Comparison of ENCODE assay signal across 23 cellular contexts in the genomic region with DNA sequence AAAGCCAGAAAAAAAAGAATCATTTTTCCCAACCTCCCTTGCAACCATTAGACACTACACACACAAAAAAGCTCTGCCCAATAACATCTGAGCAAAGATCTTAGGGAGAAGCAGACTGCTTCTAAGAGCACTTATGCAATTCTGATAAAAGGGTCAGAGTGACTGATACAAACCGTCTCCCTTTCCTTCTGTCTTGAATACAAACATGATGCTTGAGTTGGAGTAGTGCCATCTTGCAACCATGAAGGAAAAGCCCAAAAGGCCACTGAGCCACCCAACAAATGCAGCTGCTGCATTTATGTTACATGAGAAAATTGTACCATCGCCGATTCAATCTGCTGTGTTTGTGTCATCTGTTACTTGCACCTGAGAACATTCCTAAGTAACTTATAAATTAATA. TPM values are rescaled to one million over a fixed set of nuclear protein-coding genes. Genes with fewer than 3 reads are reported as not detected.
DNase-seq lines count a peak whose midpoint lies in the region; ATAC-seq, FAIRE-seq and TF ChIP-seq lines count a peak whose summit lies in the region.
"Had no signal": no experiment of that assay in that cellular context is flagged by ENCODE, and none has a peak within 500 bp of the region (broad histone marks: within the 10 kb centered on the region; RNA-seq: fewer than 3 reads in every experiment).

No MANE protein-coding gene starts in this region.

- no peaks in the 10 kb centered on the region for H3K36me3 ChIP-seq in Karpas-422 (ENCODE audit: insufficient read depth, low read length)
- H3K36me3 ChIP-seq in HepG2 (replicated peaks in 1 of 2; ENCODE audit: control insufficient read depth in 1 of 2, insufficient read depth in 2 of 2, low read length in 2 of 2), result no peaks in the 10 kb centered on the region
- H3K36me3 ChIP-seq: BLaER1 treated with 17β-estradiol and CSF1 and Interleukin-3, amounts not matched to agents 10 nM and 100 nM; MG63 had no signal

- intact Hi-C loops in CD14-positive monocyte (cut with micrococcal nuclease) (no loop called here), HepG2 (cut with micrococcal nuclease; ENCODE audit: unreplicated experiment) (no loop called here)
- intact Hi-C loops in CD4-positive, alpha-beta T cell (cut with DNase I, micrococcal nuclease), result no loop called here

- H3K27ac ChIP-seq in Karpas-422 (ENCODE audit: low read length) (no peak overlapping the region), HepG2 (ENCODE audit: extremely low read length, insufficient read depth, low read length) (no peak overlapping the region), RWPE1 (no peak overlapping the region)
- H3K27ac ChIP-seq in CD4-positive, alpha-beta T cell (ENCODE audit: low read depth, low read length), result no peak overlapping the region
- H3K27ac ChIP-seq: A549, HL-60 had no signal

- H3K4me3 ChIP-seq in Karpas-422 (ENCODE audit: low read length) (no peak overlapping the region), fibroblast of the aortic adventitia (ENCODE audit: low read depth, low read length) (no peak overlapping the region), HepG2 (replicated peaks in 1 of 3; ENCODE audit: insufficient read depth in 1 of 3, low read depth in 2 of 3, low read length in 3 of 3) (no peak overlapping the region)
- H3K4me3 ChIP-seq: A549; BLaER1 treated with 17β-estradiol and CSF1 and Interleukin-3, amounts not matched to agents 10 nM and 100 nM; MG63 had no signal

- ATAC-seq in HepG2, result no peak
- ATAC-seq in CD4-positive, alpha-beta T cell (ENCODE audit: poor library complexity), result no peak
- ATAC-seq: A549, T-cell had no signal

- BruUV-seq in HepG2 (replicated peaks; lab: Mats Ljungman, UMichigan), result no TSS peak

- no peak overlapping the region for H3K4me2 ChIP-seq in Karpas-422 (ENCODE audit: low read depth, low read length, poor library complexity, severe bottlenecking)
- H3K4me2 ChIP-seq in HepG2 (ENCODE audit: low read depth, low read length), result no peak overlapping the region
- H3K4me2 ChIP-seq: A549, SK-N-SH had no signal

- H3K36me3 Mint-ChIP-seq in CD14-positive monocyte, result no peaks in the 10 kb centered on the region
- no peaks in the 10 kb centered on the region for H3K36me3 Mint-ChIP-seq in CD4-positive, alpha-beta T cell (ENCODE audit: low read depth)
- H3K36me3 Mint-ChIP-seq: T-cell had no signal

- no peak for TF ChIP-seq RAD21 in HepG2 (CRISPR knock-in tag; IDR thresholded peaks at IDR 0.05)

- TF ChIP-seq CTCF in CD14-positive monocyte (IDR thresholded peaks at IDR 0.05) (no peak), fibroblast of the aortic adventitia (IDR thresholded peaks at IDR 0.05; ENCODE audit: insufficient read depth, low read length) (no peak), HepG2 (CRISPR knock-in tag; IDR thresholded peaks at IDR 0.05) (no peak), RWPE1 (conservative IDR thresholded peaks at IDR 0.05; ENCODE audit: low read depth) (no peak)
- TF ChIP-seq CTCF in CD4-positive, alpha-beta T cell (IDR thresholded peaks at IDR 0.05), result no peak

- CTCF ChIA-PET in HepG2 (lab: Yijun Ruan, JAX; ENCODE audit: low intra/inter-chr PET ratio, low total read pairs) (no interaction called here), RWPE1 (lab: Yijun Ruan, JAX) (interaction anchor here (1.2 kb wide), 1 partner anchor 236 kb away, joined by 3 read pairs; no protein-coding TSS in a partner anchor)
- CTCF ChIA-PET in CD4-positive, alpha-beta T cell (lab: Charles Lee), result interaction anchor here (0.7 to 5.2 kb wide), 2 partner anchors 44 to 156 kb away, joined by 3 to 57 read pairs; no protein-coding TSS in a partner anchor

- no peaks in the 10 kb centered on the region for H3K9me3 ChIP-seq in Karpas-422 (ENCODE audit: low read length)
- H3K9me3 ChIP-seq in HepG2 (ENCODE audit: low read length), result no peaks in the 10 kb centered on the region
- no peaks in the 10 kb centered on the region for H3K9me3 ChIP-seq in CD4-positive, alpha-beta T cell (ENCODE audit: control insufficient read depth, low read length)
- H3K9me3 ChIP-seq: A549, MG63, SK-N-SH had no signal

- H2AFZ ChIP-seq in Karpas-422 (ENCODE audit: low read length) (peak overlapping the region; percentile 9; the same call in 1 of the 2 replicates), HepG2 (ENCODE audit: low read length) (no peak overlapping the region)

- POLR2A ChIA-PET in HepG2 (lab: Yijun Ruan, JAX), result no interaction called here
- POLR2A ChIA-PET in CD4-positive, alpha-beta T cell (lab: Charles Lee), result no interaction called here
- POLR2A ChIA-PET in RWPE1 (lab: Yijun Ruan, JAX; ENCODE audit: low non-redundant PET), result no interaction called here

- DNase-seq in CD14-positive monocyte (ENCODE audit: low spot score) (no peak), Karpas-422 (no peak), OCI-M1 (lab: John Stamatoyannopoulos, UW) (peak; percentile 98), fibroblast of the aortic adventitia (ENCODE audit: low read depth) (peak; percentile 31), HepG2 (ENCODE audit: low spot score) (no peak), AG08395 (ENCODE audit: low spot score) (no peak), RWPE1 (ENCODE audit: low spot score) (no peak)
- DNase-seq in CD4-positive, alpha-beta T cell, result no peak
- DNase-seq: H9; Kasumi-1; MG63; NCI-H1694 treated with DMSO at 0.1 percent for 48 hours; NCI-H2107; NCI-H446; NCI-H69; NK-92 treated with Interleukin-12 subunit alpha and Interleukin-12 subunit beta, amount 100 ng/mL, for 24 hours; SHP77 treated with DMSO at 0.1 percent for 48 hours; SK-N-SH; T-cell had no signal

- H3K27ac Mint-ChIP-seq in CD14-positive monocyte, result peak overlapping the region in 4 of 7 donors; percentile 6 to 66 (median 36)
- H3K27ac Mint-ChIP-seq in CD4-positive, alpha-beta T cell, result no peak overlapping the region
- H3K27ac Mint-ChIP-seq: H9, T-cell had no signal

- TF ChIP-seq EP300 in HepG2 (IDR thresholded peaks at IDR 0.05; ENCODE audit: low read depth in 2 of 2, low read length in 2 of 2), result no peak
- TF ChIP-seq EP300 in HepG2 (CRISPR knock-in tag; IDR thresholded peaks at IDR 0.05; ENCODE audit: borderline replicate concordance), result no peak

- H3K27me3 ChIP-seq in Karpas-422 (ENCODE audit: low read length) (no peaks in the 10 kb centered on the region), HepG2 (ENCODE audit: control insufficient read depth in 1 of 2, insufficient read depth in 2 of 2, low read length in 2 of 2) (no peaks in the 10 kb centered on the region)
- no peaks in the 10 kb centered on the region for H3K27me3 ChIP-seq in CD4-positive, alpha-beta T cell (ENCODE audit: control insufficient read depth, insufficient read depth, low read length)
- H3K27me3 ChIP-seq: BLaER1 treated with 17β-estradiol and CSF1 and Interleukin-3, amounts not matched to agents 10 nM and 100 nM; MG63 had no signal

- peaks cover 54% of the 10 kb centered on the region for H3K4me1 Mint-ChIP-seq in CD14-positive monocyte
- H3K4me1 Mint-ChIP-seq in CD4-positive, alpha-beta T cell (ENCODE audit: low read depth), result peaks cover 15% of the 10 kb centered on the region

- no peaks in the 10 kb centered on the region for H3K9me2 ChIP-seq in Karpas-422 (replicated peaks; ENCODE audit: insufficient read depth, low read length)
- H3K9me2 ChIP-seq: SK-N-SH had no signal

- WGBS in HepG2 (ENCODE audit: low lambda C conversion rate), result 68% methylated on average over 3 of the region's 3 CpGs

- no peaks in the 10 kb centered on the region for H4K20me1 ChIP-seq in Karpas-422 (ENCODE audit: insufficient read depth, low read depth, low read length)
- no peaks in the 10 kb centered on the region for H4K20me1 ChIP-seq in HepG2 (ENCODE audit: insufficient read depth, low read length)
- H4K20me1 ChIP-seq: BLaER1 treated with 17β-estradiol and CSF1 and Interleukin-3, amounts not matched to agents 10 nM and 100 nM had no signal

- H3K4me1 ChIP-seq in Karpas-422 (ENCODE audit: low read length) (peaks cover 75% of the 10 kb centered on the region), HepG2 (ENCODE audit: insufficient read depth, low read length) (peaks cover 9% of the 10 kb centered on the region; the same call in 1 of the 2 replicates)

- H3K79me2 ChIP-seq in Karpas-422 (ENCODE audit: low read length), result no peaks in the 10 kb centered on the region
- H3K79me2 ChIP-seq in HepG2 (ENCODE audit: insufficient read depth, low read length), result no peaks in the 10 kb centered on the region

- no peak for FAIRE-seq in HepG2 (lab: Jason Lieb, UNC)
- FAIRE-seq: A549, G401.6 had no signal

- H3K27me3 Mint-ChIP-seq in CD14-positive monocyte (ENCODE audit: low read depth in 3 of 3), result peaks cover 0 to 3% (median 0%) of the 10 kb centered on the region in 3 donors
- H3K27me3 Mint-ChIP-seq in CD4-positive, alpha-beta T cell, result no peaks in the 10 kb centered on the region
- H3K27me3 Mint-ChIP-seq: T-cell had no signal

- H3K9me3 Mint-ChIP-seq in CD14-positive monocyte, result no peaks in the 10 kb centered on the region
- H3K9me3 Mint-ChIP-seq in CD4-positive, alpha-beta T cell, result no peaks in the 10 kb centered on the region
- H3K9me3 Mint-ChIP-seq: H9, T-cell had no signal

- no peak for TF ChIP-seq POLR2A in HepG2 (IDR thresholded peaks at IDR 0.05; ENCODE audit: insufficient read depth in 1 of 2, low read depth in 2 of 2, low read length in 2 of 2)

- H3K4me3 Mint-ChIP-seq in CD14-positive monocyte, result no peak overlapping the region
- H3K4me3 Mint-ChIP-seq in CD4-positive, alpha-beta T cell, result no peak overlapping the region
- H3K4me3 Mint-ChIP-seq: H9, T-cell had no signal

- in situ Hi-C loops in HepG2 (cut with HindIII; ENCODE audit: extremely low pct_ligation_motif_present, low pct_unique_long_range_greater_than_20kb), result no loop called here

- H3K9ac ChIP-seq in Karpas-422 (ENCODE audit: low read length), result no peak overlapping the region
- H3K9ac ChIP-seq in HepG2 (ENCODE audit: insufficient read depth, low read depth, low read length), result no peak overlapping the region
- H3K9ac ChIP-seq: SK-N-SH had no signal

RNA-seq across cellular contexts. Expression of a gene that starts 47.6 kb away (rescaled TPM):
- polyA plus RNA-seq in CD14-positive monocyte, result 1 to 10 TPM; 2.3 to 5.1 TPM
- 100 and 137 TPM in 2 replicates for total RNA-seq in Karpas-422 (2014; rRNA removed; shearing (Covaris generic); ENCODE audit: low replicate concordance)
- total RNA-seq in fibroblast of the aortic adventitia (ENCODE audit: low replicate concordance), result 19.4 and 24.7 TPM in 2 replicates
- total RNA-seq in HepG2 (2016; rRNA removed; fragmentation: Illumina TruSeq; extraction: Trizol), result 28.4 and 39.7 TPM in 2 replicates
- total RNA-seq in HepG2 (2016; cell fraction: cytosol; rRNA removed; fragmentation: Illumina TruSeq; extraction: Trizol; ENCODE audit: low read depth), result 9.2 and 9.8 TPM in 2 replicates
- 30.2 and 38.4 TPM in 2 replicates for total RNA-seq in HepG2 (2016; cell fraction: insoluble cytoplasmic fraction; rRNA removed; fragmentation: Illumina TruSeq; extraction: Trizol)
- total RNA-seq in HepG2 (2016; cell fraction: membrane; rRNA removed; fragmentation: Illumina TruSeq; extraction: Trizol), result 9.8 and 12.4 TPM in 2 replicates
- 43.4 and 44.1 TPM in 2 replicates for total RNA-seq in HepG2 (2016; cell fraction: nucleus; rRNA removed; fragmentation: Illumina TruSeq; extraction: Trizol)
- polyA plus RNA-seq in HepG2 (2011; rRNA removed), result 8.9 and 11.0 TPM in 2 replicates
- polyA plus RNA-seq in HepG2 (2011; cell fraction: cytosol; rRNA removed), result 3.7 and 4.4 TPM in 2 replicates
- polyA plus RNA-seq in HepG2 (2011; cell fraction: nucleus; rRNA removed), result 10.7 and 10.8 TPM in 2 replicates
- 11.9 and 16.4 TPM in 2 replicates for polyA plus RNA-seq in HepG2 (2012)
- polyA plus RNA-seq in HepG2 (2016; cell fraction: cytosol; fragmentation: Illumina TruSeq; extraction: Trizol; ENCODE audit: low read depth), result 2.1 and 2.5 TPM in 2 replicates
- 28.4 and 29.1 TPM in 2 replicates for polyA plus RNA-seq in HepG2 (2016; cell fraction: insoluble cytoplasmic fraction; fragmentation: Illumina TruSeq; extraction: Trizol; ENCODE audit: low read depth)
- polyA plus RNA-seq in HepG2 (2016; cell fraction: membrane; fragmentation: Illumina TruSeq; extraction: Trizol; ENCODE audit: low read depth), result 3.5 and 4.2 TPM in 2 replicates
- polyA plus RNA-seq in HepG2 (2016; cell fraction: nucleus; fragmentation: Illumina TruSeq; extraction: Trizol; ENCODE audit: insufficient read depth, low read depth), result 38.4 and 40.2 TPM in 2 replicates
- polyA minus RNA-seq in HepG2 (2011; rRNA and poly(A)+ RNA removed; ENCODE audit: low replicate concordance), result 4.5 and 20.2 TPM in 2 replicates
- 4.9 and 5.7 TPM in 2 replicates for polyA minus RNA-seq in HepG2 (2011; cell fraction: cytosol; rRNA and poly(A)+ RNA removed)
- polyA minus RNA-seq in HepG2 (2011; cell fraction: nucleus; rRNA and poly(A)+ RNA removed), result 48.0 and 61.4 TPM in 2 replicates
- total RNA-seq in CD4-positive, alpha-beta T cell, result 10 to 100 TPM; 32.1 to 35.4 TPM

Comparison
In these comparisons a context has a peak if more than half of its experiments do, and no peak if none do; other contexts are left out.
1. DNase-seq: peak in OCI-M1 (single experiment) and fibroblast of the aortic adventitia (single experiment); none in CD14-positive monocyte (single experiment), Karpas-422 (single experiment), HepG2 (single experiment), AG08395 (single experiment), CD4-positive, alpha-beta T cell (0 of 10) and RWPE1 (single experiment).